In the genomic region with DNA sequence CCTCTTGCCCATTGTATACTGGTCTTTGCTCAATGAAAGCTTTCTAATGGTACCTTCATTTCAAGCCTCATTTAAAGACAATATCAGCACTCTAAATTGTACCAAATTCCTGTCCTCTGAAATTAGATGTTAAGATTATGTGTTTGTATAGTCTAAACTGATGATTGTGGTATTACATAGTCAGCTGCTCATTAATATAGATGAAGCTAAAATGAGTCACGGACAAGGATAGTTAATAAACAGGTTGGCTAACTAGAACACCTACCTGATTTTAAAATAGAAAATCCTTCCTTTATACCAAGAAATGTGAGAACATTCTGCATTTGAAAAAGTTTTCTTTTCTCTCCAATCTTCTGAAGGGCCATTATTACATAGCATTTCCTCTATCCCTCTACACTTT, we compare ENCODE assay signal across 26 cellular contexts. TPM values are rescaled to one million over a fixed set of nuclear protein-coding genes. Genes with fewer than 3 reads are reported as not detected.
DNase-seq lines count a peak whose midpoint lies in the region; ATAC-seq and TF ChIP-seq lines count a peak whose summit lies in the region.
"Had no signal": no experiment of that assay in that cellular context is flagged by ENCODE, and none has a peak within 500 bp of the region (broad histone marks: within the 10 kb centered on the region; RNA-seq: fewer than 3 reads in every experiment).

No MANE protein-coding gene starts in this region.

- H3K23ac ChIP-seq in IMR-90 (ENCODE audit: low read depth, low read length): no peak overlapping the region

- H3K4me3 ChIP-seq in IMR-90 (ENCODE audit: insufficient read depth, low read depth, low read length) (no peak overlapping the region), fibroblast of villous mesenchyme (ENCODE audit: low read depth, low read length) (peak overlapping the region; percentile 48), smooth muscle cell (no peak overlapping the region), left lung (no peak overlapping the region)
- H3K4me3 ChIP-seq: cardiac muscle cell, heart left ventricle, SK-N-MC, spleen had no signal

- H3K27me3 Mint-ChIP-seq in activated T-helper 17 cell treated with anti-CD3 and anti-CD28 coated beads, Interleukin-2, amount 50 U/mL, for 72 hours: no peaks in the 10 kb centered on the region
- H3K27me3 Mint-ChIP-seq: activated CD4-positive, alpha-beta T cell treated with anti-CD3 and anti-CD28 coated beads, Interleukin-2, amount 10 ng/mL, durations not matched to agents 7 days and 5 days; memory B cell had no signal

- TF ChIP-seq POLR2A in IMR-90 (IDR thresholded peaks at IDR 0.05; ENCODE audit: low read depth, low read length): no peak

- no peak overlapping the region for H2BK20ac ChIP-seq in IMR-90 (ENCODE audit: low read depth, low read length)

- no TSS peak for BruUV-seq in IMR-90 (replicated peaks; lab: Mats Ljungman, UMichigan)

- H3K56ac ChIP-seq in IMR-90 (ENCODE audit: extremely low read depth, insufficient read depth, low read length): no peak overlapping the region

- H3K27me3 ChIP-seq in IMR-90 (ENCODE audit: control insufficient read depth, insufficient read depth, low read length) (no peaks in the 10 kb centered on the region), smooth muscle cell (ENCODE audit: low read depth) (no peaks in the 10 kb centered on the region), left lung (no peaks in the 10 kb centered on the region)
- H3K27me3 ChIP-seq: cardiac muscle cell, heart left ventricle, spleen had no signal

- dilution Hi-C loops in IMR-90 (cut with HindIII; ENCODE audit: low sequenced_read_pairs, unreplicated experiment): no loop called here

- H4K20me1 ChIP-seq in IMR-90 (ENCODE audit: insufficient read depth, low read length) (peaks cover 11% of the 10 kb centered on the region), smooth muscle cell (ENCODE audit: low read depth) (peaks cover 71% of the 10 kb centered on the region)

- POLR2A ChIA-PET in IMR-90 (lab: Charles Lee; ENCODE audit: unreplicated experiment): no interaction called here

- H3K9me3 ChIP-seq in IMR-90 (ENCODE audit: control insufficient read depth, insufficient read depth, low read length) (no peaks in the 10 kb centered on the region), smooth muscle cell (replicated peaks; ENCODE audit: low read depth) (no peaks in the 10 kb centered on the region), left lung (no peaks in the 10 kb centered on the region)
- H3K9me3 ChIP-seq: heart left ventricle, spleen had no signal

- WGBS in IMR-90 (ENCODE audit: extremely low coverage in 2 of 2, insufficient read length in 1 of 2), 2 experiments: no CpG with 5 or more reads among the region's 1 CpG
- WGBS in smooth muscle cell (ENCODE audit: low lambda C conversion rate): 56% methylated on average over 1 of the region's 1 CpG

- no peak overlapping the region for H3K18ac ChIP-seq in IMR-90 (ENCODE audit: low read depth, low read length)

- no peaks in the 10 kb centered on the region for H3K9me3 Mint-ChIP-seq in activated T-helper 17 cell treated with anti-CD3 and anti-CD28 coated beads, Interleukin-2, amount 50 U/mL, for 72 hours
- H3K9me3 Mint-ChIP-seq: activated CD4-positive, alpha-beta T cell treated with anti-CD3 and anti-CD28 coated beads, Interleukin-2, amount 10 ng/mL, durations not matched to agents 7 days and 5 days; memory B cell; T-helper 1 cell treated with Interleukin-12 subunit alpha and Interleukin-12 subunit beta and Interleukin-4 antibody, amounts not matched to agents 30 μg/mL and 1 μg/mL, for 36 hours had no signal

- ATAC-seq in IMR-90 (ENCODE audit: low read depth) (no peak), left lung (no peak), GM21447 (IDR thresholded peaks at IDR 0.05; ENCODE audit: unreplicated experiment) (no peak)
- no peak for ATAC-seq in activated T-helper 17 cell treated with anti-CD3 and anti-CD28 coated beads, Interleukin-2, amount 50 U/mL, for 72 hours (replicated peaks)
- ATAC-seq: heart left ventricle, left cardiac atrium had no signal

- H3K9me1 ChIP-seq in IMR-90 (ENCODE audit: insufficient read depth, low read length): peaks cover 4% of the 10 kb centered on the region; the same call in 1 of the 2 replicates

- in situ Hi-C loops in IMR-90 (cut with MboI; ENCODE audit: low sequenced_read_pairs): no loop called here

- no peaks in the 10 kb centered on the region for H3K36me3 Mint-ChIP-seq in activated T-helper 17 cell treated with anti-CD3 and anti-CD28 coated beads, Interleukin-2, amount 50 U/mL, for 72 hours (ENCODE audit: low read depth)
- H3K36me3 Mint-ChIP-seq: memory B cell had no signal

- TF ChIP-seq CTCF in IMR-90 (conservative IDR thresholded peaks at IDR 0.05; ENCODE audit: low read depth, low read length): no peak
- no peak for TF ChIP-seq CTCF in fibroblast of villous mesenchyme (IDR thresholded peaks at IDR 0.05; ENCODE audit: insufficient read depth, low read depth, low read length)
- no peak for TF ChIP-seq CTCF in smooth muscle cell (IDR thresholded peaks at IDR 0.05; ENCODE audit: borderline replicate concordance, insufficient read depth, poor library complexity, severe bottlenecking)
- no peak for TF ChIP-seq CTCF in left lung (IDR thresholded peaks at IDR 0.05)

- H2AFZ ChIP-seq in IMR-90 (replicated peaks; ENCODE audit: low read length, poor library complexity) (no peak overlapping the region), smooth muscle cell (ENCODE audit: low read depth) (no peak overlapping the region)

- H3K36me3 ChIP-seq in IMR-90 (ENCODE audit: control insufficient read depth, insufficient read depth, low read length) (no peaks in the 10 kb centered on the region), smooth muscle cell (ENCODE audit: low read depth) (no peaks in the 10 kb centered on the region), left lung (no peaks in the 10 kb centered on the region)
- H3K36me3 ChIP-seq: cardiac muscle cell, heart left ventricle, spleen had no signal

- H3K4me2 ChIP-seq in IMR-90 (ENCODE audit: low read depth, low read length) (peak overlapping the region; percentile 35), smooth muscle cell (peak overlapping the region; percentile 88)

- H3K79me1 ChIP-seq in IMR-90 (ENCODE audit: low read depth in 1 of 2, low read length in 2 of 2): peaks cover 10 to 40% of the 10 kb centered on the region in 2 experiments; a peak in 3 of 4 replicates

- peak overlapping the region; percentile 7 for H3K4me3 Mint-ChIP-seq in activated T-helper 17 cell treated with anti-CD3 and anti-CD28 coated beads, Interleukin-2, amount 50 U/mL, for 72 hours
- H3K4me3 Mint-ChIP-seq: activated CD4-positive, alpha-beta T cell treated with anti-CD3 and anti-CD28 coated beads, Interleukin-2, amount 10 ng/mL, durations not matched to agents 7 days and 5 days; memory B cell; T-helper 1 cell treated with Interleukin-12 subunit alpha and Interleukin-12 subunit beta and Interleukin-4 antibody, amounts not matched to agents 30 μg/mL and 1 μg/mL, for 36 hours had no signal

- H3K79me2 ChIP-seq in smooth muscle cell (ENCODE audit: low read depth): peaks cover 72% of the 10 kb centered on the region

- no peak overlapping the region for H2BK120ac ChIP-seq in IMR-90 (ENCODE audit: low read depth, low read length)

- H2BK5ac ChIP-seq in IMR-90 (ENCODE audit: low read depth, low read length, poor library complexity, severe bottlenecking): peak overlapping the region; percentile 48

- no peak overlapping the region for H4K8ac ChIP-seq in IMR-90 (ENCODE audit: low read depth in 2 of 2, low read length in 2 of 2)

- H2BK15ac ChIP-seq in IMR-90 (ENCODE audit: low read depth, low read length): no peak overlapping the region

- H4K5ac ChIP-seq in IMR-90 (ENCODE audit: low read depth, low read length): no peak overlapping the region; the same call in 1 of the 2 replicates

- H3K4me1 ChIP-seq in IMR-90 (ENCODE audit: control insufficient read depth, insufficient read depth, low read length): peaks cover 24% of the 10 kb centered on the region
- H3K4me1 ChIP-seq in smooth muscle cell (ENCODE audit: low read depth): peaks cover 28% of the 10 kb centered on the region
- peaks cover 4 to 34% of the 10 kb centered on the region in 2 donors for H3K4me1 ChIP-seq in left lung

- H3K9ac ChIP-seq in IMR-90 (ENCODE audit: low read depth, low read length) (no peak overlapping the region), smooth muscle cell (ENCODE audit: low read depth) (no peak overlapping the region)

- no peak overlapping the region for H4K91ac ChIP-seq in IMR-90 (ENCODE audit: insufficient read depth, low read depth, low read length)

- H2AK5ac ChIP-seq in IMR-90 (ENCODE audit: low read depth, low read length): no peak overlapping the region

- intact Hi-C loops in IMR-90 (cut with micrococcal nuclease): loop anchor here (5.0 kb wide), 1 partner anchor 47 kb away; no protein-coding TSS in a partner anchor
- intact Hi-C loops in left lung (cut with DNase I): no loop called here

- no peak for TF ChIP-seq RAD21 in IMR-90 (IDR thresholded peaks at IDR 0.05; ENCODE audit: low read length)

- H3K4ac ChIP-seq in IMR-90 (ENCODE audit: low read depth, low read length): no peak overlapping the region

- H2AK9ac ChIP-seq in IMR-90 (replicated peaks; ENCODE audit: low read depth, low read length, poor library complexity): no peak overlapping the region

- peak overlapping the region; percentile 72; the same call in 1 of the 2 replicates for H3K27ac ChIP-seq in IMR-90 (ENCODE audit: insufficient read depth, low read length)
- H3K27ac ChIP-seq in smooth muscle cell (ENCODE audit: low read depth): peak overlapping the region; percentile 11
- H3K27ac ChIP-seq in left lung: no peak overlapping the region
- H3K27ac ChIP-seq: C4-2B, cardiac muscle cell, heart left ventricle, SK-N-MC, spleen had no signal

- peaks cover 17% of the 10 kb centered on the region for H3K4me1 Mint-ChIP-seq in activated T-helper 17 cell treated with anti-CD3 and anti-CD28 coated beads, Interleukin-2, amount 50 U/mL, for 72 hours

- H3K14ac ChIP-seq in IMR-90 (replicated peaks; ENCODE audit: low read depth, low read length): no peak overlapping the region

- DNase-seq in IMR-90: no peak
- no peak for DNase-seq in fibroblast of villous mesenchyme (ENCODE audit: low read depth)
- DNase-seq in smooth muscle cell (lab: John Stamatoyannopoulos, UW; ENCODE audit: unreplicated experiment): no peak
- DNase-seq in left lung: no peak
- DNase-seq in stimulated activated CD4-positive, alpha-beta T cell treated with anti-CD3 and anti-CD28 coated beads, Interleukin-4, amount 100 ng/mL, for 24 hours: no peak
- DNase-seq: activated CD4-positive, alpha-beta T cell treated with anti-CD3 and anti-CD28 coated beads, Interleukin-2, amount 10 ng/mL, durations not matched to agents 7 days and 5 days; activated naive CD4-positive, alpha-beta T cell treated with Interleukin-2 at 50 U/mL for 16 hours; activated T-cell treated with anti-CD3 and anti-CD28 coated beads, Interleukin-2, amount 50 U/mL, for 48 hours; amniotic stem cell; cortex of kidney; heart left ventricle; KG1; left cardiac atrium; NCI-H146; NCI-H446 treated with DMSO at 0.1 percent for 48 hours; RPMI8226; spleen; stimulated activated CD4-positive, alpha-beta T cell treated with anti-CD3 and anti-CD28 coated beads, Interleukin-2, amount 100 ng/mL, for 48 hours; stimulated activated naive CD4-positive, alpha-beta T cell had no signal

- peak overlapping the region; percentile 44 for H3K27ac Mint-ChIP-seq in activated T-helper 17 cell treated with anti-CD3 and anti-CD28 coated beads, Interleukin-2, amount 50 U/mL, for 72 hours
- H3K27ac Mint-ChIP-seq: activated CD4-positive, alpha-beta T cell treated with anti-CD3 and anti-CD28 coated beads, Interleukin-2, amount 10 ng/mL, durations not matched to agents 7 days and 5 days; memory B cell; T-helper 1 cell treated with Interleukin-12 subunit alpha and Interleukin-12 subunit beta and Interleukin-4 antibody, amounts not matched to agents 30 μg/mL and 1 μg/mL, for 36 hours had no signal

- CTCF ChIA-PET in IMR-90 (lab: Yijun Ruan, JAX): no interaction called here

- no peaks in the 10 kb centered on the region for H3F3A ChIP-seq in smooth muscle cell (ENCODE audit: low read depth)

RNA-seq across cellular contexts. Expression of a gene that starts 2.9 kb away (rescaled TPM):
- total RNA-seq in IMR-90 (2012; rRNA removed) (53.4 and 84.2 TPM in 2 replicates), fibroblast of villous mesenchyme (81.8 and 98.4 TPM in 2 replicates), smooth muscle cell (62.6 and 82.8 TPM in 2 replicates), left lung (10 to 100 TPM; 33.0 to 40.1 TPM)
- polyA plus RNA-seq in IMR-90 (2012; rRNA removed) (21.0 and 28.7 TPM in 2 replicates), smooth muscle cell (20.0 and 32.3 TPM in 2 replicates)
- 4.9 and 6.5 TPM in 2 replicates for polyA plus RNA-seq in IMR-90 (2012; cell fraction: cytosol; rRNA removed)
- polyA plus RNA-seq in IMR-90 (2012; cell fraction: nucleus; rRNA removed; ENCODE audit: low replicate concordance): 6.0 and 33.5 TPM in 2 replicates
- total RNA-seq in activated T-helper 17 cell treated with anti-CD3 and anti-CD28 coated beads, Interleukin-2, amount 50 U/mL, for 72 hours: 10 to 100 TPM; 21.3 to 27.1 TPM

RNA-seq across cellular contexts. Expression of a gene that starts 43.6 kb away (rescaled TPM):
- total RNA-seq in IMR-90 (2012; rRNA removed) (17.5 and 26.3 TPM in 2 replicates), fibroblast of villous mesenchyme (37.0 and 51.4 TPM in 2 replicates), smooth muscle cell (27.1 and 28.8 TPM in 2 replicates), left lung (10 to 100 TPM; 58.3 to 66.3 TPM)
- polyA plus RNA-seq in IMR-90 (2012; rRNA removed) (18.3 and 24.2 TPM in 2 replicates), smooth muscle cell (33.1 and 41.3 TPM in 2 replicates)
- 3.0 and 9.0 TPM in 2 replicates for polyA plus RNA-seq in IMR-90 (2012; cell fraction: cytosol; rRNA removed)
- polyA plus RNA-seq in IMR-90 (2012; cell fraction: nucleus; rRNA removed; ENCODE audit: low replicate concordance): 18.4 and 48.1 TPM in 2 replicates
- 10 to 100 TPM; 65.8 to 98.7 TPM for total RNA-seq in activated T-helper 17 cell treated with anti-CD3 and anti-CD28 coated beads, Interleukin-2, amount 50 U/mL, for 72 hours

Comparison
In these comparisons a context has a peak if more than half of its experiments do, and no peak if none do; other contexts are left out.
1. H3K27ac ChIP-seq: peak in IMR-90 (single experiment) and smooth muscle cell (single experiment); none in left lung (0 of 2).